28 cellular contexts compared by ENCODE assay signal in the genomic region with DNA sequence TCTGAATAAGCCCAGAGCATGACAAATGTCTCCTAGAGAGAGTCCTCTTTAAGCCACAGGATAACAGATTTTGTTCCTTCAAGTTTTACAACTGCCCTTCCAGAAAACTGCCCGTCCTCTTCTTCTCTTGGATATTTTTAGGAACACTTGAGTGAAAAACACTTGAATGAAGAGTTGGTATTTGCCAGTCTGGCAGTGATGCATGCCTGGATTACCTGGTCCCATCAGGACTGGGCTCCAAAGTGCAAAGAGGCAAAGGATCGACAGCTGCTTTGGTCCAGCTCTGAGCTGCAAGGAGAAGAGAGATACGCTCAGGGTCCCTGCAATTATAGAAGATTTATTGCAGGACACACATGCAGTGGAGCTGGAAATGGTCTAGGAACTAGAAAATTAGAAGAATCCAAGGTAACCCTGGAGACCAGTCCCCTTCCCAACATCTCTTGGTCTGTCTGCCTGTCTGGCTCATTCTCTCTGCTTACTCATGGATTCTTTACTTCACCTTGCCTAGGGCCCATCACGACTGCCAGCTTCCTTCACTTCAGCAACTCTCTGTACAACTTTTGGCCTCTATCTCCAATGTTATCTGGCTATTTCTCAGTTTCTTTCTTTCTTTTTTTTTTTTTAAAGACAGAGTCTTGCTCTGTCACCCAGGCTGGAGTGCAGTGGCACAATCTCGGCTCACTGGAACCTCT.
DNase-seq lines count a peak whose midpoint lies in the region; ATAC-seq, FAIRE-seq and TF ChIP-seq lines count a peak whose summit lies in the region.
"Had no signal": no experiment of that assay in that cellular context is flagged by ENCODE, and none has a peak within 500 bp of the region (broad histone marks: within the 10 kb centered on the region; RNA-seq: fewer than 3 reads in every experiment).

No MANE protein-coding gene starts in this region.

- ATAC-seq in left ventricle myocardium superior (peak; percentile 25), Right ventricle myocardium inferior (no peak), HG02852 (IDR thresholded peaks at IDR 0.05; ENCODE audit: unreplicated experiment) (no peak)
- ATAC-seq: sciatic nerve; stimulated activated naive CD8-positive, alpha-beta T cell treated with anti-CD3 and anti-CD28 coated beads, Interleukin-15, Interleukin-2, amounts not matched to agents 100 U/mL and 50 U/mL, for 24 hours; T-cell had no signal

- TF ChIP-seq CTCF in bronchial epithelial cell (IDR thresholded peaks at IDR 0.05; ENCODE audit: insufficient read depth, low read length, severe bottlenecking) (no peak), thyroid gland (IDR thresholded peaks at IDR 0.05) (no peak)

- no peak for DNase-seq in left ventricle myocardium superior
- no peak for DNase-seq in Right ventricle myocardium inferior (ENCODE audit: missing footprints)
- DNase-seq in NCI-H510A treated with DMSO at 0.1 percent for 48 hours (lab: John Stamatoyannopoulos, UW): peak; percentile 54
- DNase-seq in bronchial epithelial cell (ENCODE audit: low read depth): peak; percentile 29
- DNase-seq in thyroid gland: peak; percentile 76
- DNase-seq in LoVo (ENCODE audit: low spot score): no peak
- DNase-seq in NCI-H1930 (lab: John Stamatoyannopoulos, UW): no peak
- DNase-seq: activated CD4-positive, alpha-beta memory T cell treated with anti-CD3 and anti-CD28 coated beads, Interleukin-2, amount 10 ng/mL, durations not matched to agents 7 days and 5 days; activated CD4-positive, CD25-positive, alpha-beta regulatory T cell treated with anti-CD3 and anti-CD28 coated beads, Interleukin-2, amount 50 U/mL, for 72 hours; activated effector memory CD4-positive, alpha-beta T cell treated with Interleukin-2 at 50 U/mL for 16 hours; activated naive CD8-positive, alpha-beta T cell treated with anti-CD3 and anti-CD28 coated beads for 36 hours; activated T-cell treated with anti-CD3 and anti-CD28 coated beads for 4 hours; EL; foreskin melanocyte; HCEC 1CT; left ventricle myocardium inferior; NCI-H1105; NCI-H82; nephron progenitor cell; OCI-M1; SHP77; stimulated activated naive CD8-positive, alpha-beta T cell treated with anti-CD3 and anti-CD28 coated beads, Interleukin-15, Interleukin-2, amounts not matched to agents 100 U/mL and 50 U/mL, for 24 hours; T-cell had no signal

- H3K4me1 ChIP-seq in thyroid gland: peaks cover 25 to 31% of the 10 kb centered on the region in 2 donors
- H3K4me1 ChIP-seq: left ventricle myocardium inferior, parathyroid adenoma had no signal

- FAIRE-seq in bronchial epithelial cell (lab: Jason Lieb, UNC): no peak
- FAIRE-seq: TTC549 had no signal

- TF ChIP-seq POLR2A in thyroid gland (IDR thresholded peaks at IDR 0.05): no peak

- H3K4me3 ChIP-seq in bronchial epithelial cell (ENCODE audit: low read depth, low read length): no peak overlapping the region
- H3K4me3 ChIP-seq in thyroid gland (replicated peaks in 1 of 3): no peak overlapping the region
- H3K4me3 ChIP-seq: left ventricle myocardium inferior, thoracic aorta had no signal

- H3K9me3 ChIP-seq in thyroid gland: no peaks in the 10 kb centered on the region
- H3K9me3 ChIP-seq: left ventricle myocardium inferior, thoracic aorta had no signal

- H3K36me3 ChIP-seq in bronchial epithelial cell (ENCODE audit: control insufficient read depth, insufficient read depth, low read length): no peaks in the 10 kb centered on the region
- H3K36me3 ChIP-seq in thyroid gland: no peaks in the 10 kb centered on the region
- H3K36me3 ChIP-seq: left ventricle myocardium inferior, thoracic aorta had no signal

- WGBS in thyroid gland, 2 donors: 33 to 35% methylated on average over 5 of the region's 5 CpGs

- H3K27ac ChIP-seq in thyroid gland: peak overlapping the region; percentile 54 to 65 (median 64)
- H3K27ac ChIP-seq: left ventricle myocardium inferior, parathyroid adenoma, thoracic aorta had no signal

- H3K27me3 ChIP-seq in bronchial epithelial cell (ENCODE audit: control insufficient read depth, insufficient read depth, low read length) (peaks cover 3% of the 10 kb centered on the region), thyroid gland (no peaks in the 10 kb centered on the region)

- intact Hi-C loops in left ventricle myocardium superior (cut with micrococcal nuclease): no loop called here
- intact Hi-C loops in Right ventricle myocardium inferior (cut with DNase I): no loop called here
- intact Hi-C loops in thyroid gland (cut with DNase I): no loop called here

Comparison
In these comparisons a context has a peak if more than half of its experiments do, and no peak if none do; other contexts are left out.
1. DNase-seq: peak in NCI-H510A treated with DMSO at 0.1 percent for 48 hours (single experiment), bronchial epithelial cell (single experiment) and thyroid gland (2 of 2); none in left ventricle myocardium superior (single experiment), Right ventricle myocardium inferior (single experiment), LoVo (single experiment) and NCI-H1930 (0 of 2).